Comparison of ENCODE assay signal across 8 cellular contexts in genomic region chr2:74919827-74920226, GRCh38. TPM values are rescaled to one million over a fixed set of nuclear protein-coding genes. Genes with fewer than 3 reads are reported as not detected.
DNase-seq lines count a peak whose midpoint lies in the region; ATAC-seq and TF ChIP-seq lines count a peak whose summit lies in the region.

No MANE protein-coding gene starts in this region.

- peak; percentile 98 for TF ChIP-seq CTCF in activated CD8-positive, alpha-beta T cell treated with anti-CD3 and anti-CD28 coated beads for 36 hours (IDR thresholded peaks at IDR 0.05)
- peak; percentile 92 for TF ChIP-seq CTCF in lower lobe of right lung (IDR thresholded peaks at IDR 0.05)

- no peaks in the 10 kb centered on the region for H3K9me3 Mint-ChIP-seq in activated CD8-positive, alpha-beta T cell treated with anti-CD3 and anti-CD28 coated beads for 36 hours

- H3K36me3 ChIP-seq in BLaER1 = no peaks in the 10 kb centered on the region
- no peaks in the 10 kb centered on the region for H3K36me3 ChIP-seq in ectodermal cell (ENCODE audit: control insufficient read depth, insufficient read depth, low read length)
- H3K36me3 ChIP-seq in lower lobe of right lung = no peaks in the 10 kb centered on the region

- no peaks in the 10 kb centered on the region for H3K36me3 Mint-ChIP-seq in activated CD8-positive, alpha-beta T cell treated with anti-CD3 and anti-CD28 coated beads for 36 hours (ENCODE audit: low read depth)

- H3K4me3 ChIP-seq in BLaER1 = peak overlapping the region; percentile 42; the same call in 1 of the 2 replicates
- peak overlapping the region; percentile 30 for H3K4me3 ChIP-seq in ectodermal cell (ENCODE audit: insufficient read depth, low read depth, low read length)
- peak overlapping the region; percentile 46 for H3K4me3 ChIP-seq in lower lobe of right lung

- H3K27me3 Mint-ChIP-seq in activated CD8-positive, alpha-beta T cell treated with anti-CD3 and anti-CD28 coated beads for 36 hours = peaks cover 20% of the 10 kb centered on the region

- no peak overlapping the region for H3K27ac ChIP-seq in BLaER1
- no peak overlapping the region for H3K27ac ChIP-seq in ectodermal cell (ENCODE audit: insufficient read depth, low read depth, low read length, poor library complexity, severe bottlenecking)
- no peak overlapping the region for H3K27ac ChIP-seq in lower lobe of right lung

- WGBS in ectodermal cell, 2 experiments = 9 to 10% methylated on average over 34 of the region's 34 CpGs

- DNase-seq in NCI-H2227 treated with DMSO at 0.1 percent for 48 hours (lab: John Stamatoyannopoulos, UW) (peak; percentile 77), lower lobe of right lung (peak; percentile 83)
- peak; percentile 78 for DNase-seq in activated CD8-positive, alpha-beta T cell treated with anti-CD3 and anti-CD28 coated beads for 36 hours
- peak; percentile 52 to 68 (median 57) for DNase-seq in stimulated activated CD4-positive, alpha-beta T cell treated with anti-CD3 and anti-CD28 coated beads, TNF-alpha, amount 100 ng/mL, for 24 hours (ENCODE audit: low read depth in 3 of 3)

- no peaks in the 10 kb centered on the region for H3K27me3 ChIP-seq in BLaER1
- H3K27me3 ChIP-seq in ectodermal cell (ENCODE audit: control insufficient read depth, insufficient read depth, low read length, poor library complexity, severe bottlenecking) = peaks cover 4% of the 10 kb centered on the region
- H3K27me3 ChIP-seq in lower lobe of right lung (ENCODE audit: low read depth) = peaks cover 4% of the 10 kb centered on the region

- H3K4me2 ChIP-seq in BLaER1 = peak overlapping the region; percentile 71

- no peaks in the 10 kb centered on the region for H4K20me1 ChIP-seq in BLaER1

- intact Hi-C loops in activated CD8-positive, alpha-beta T cell treated with anti-CD3 and anti-CD28 coated beads for 36 hours (cut with micrococcal nuclease) = loop anchor here (2.0 to 10.0 kb wide), 3 partner anchors 135 to 685 kb away; no protein-coding TSS in a partner anchor
- intact Hi-C loops in lower lobe of right lung (cut with DNase I) = loop anchor here (10.0 kb wide), 1 partner anchor 485 kb away; no protein-coding TSS in a partner anchor

- H3K9ac ChIP-seq in BLaER1 = no peak overlapping the region

- peak overlapping the region; percentile 37 for H3K4me3 Mint-ChIP-seq in activated CD8-positive, alpha-beta T cell treated with anti-CD3 and anti-CD28 coated beads for 36 hours

- H3K9me3 ChIP-seq in BLaER1 (no peaks in the 10 kb centered on the region), ectodermal cell (ENCODE audit: control insufficient read depth, low read length) (no peaks in the 10 kb centered on the region), lower lobe of right lung (no peaks in the 10 kb centered on the region)

- no peak overlapping the region for H3K27ac Mint-ChIP-seq in activated CD8-positive, alpha-beta T cell treated with anti-CD3 and anti-CD28 coated beads for 36 hours

- H3K4me1 ChIP-seq in BLaER1 (peaks cover 22% of the 10 kb centered on the region), ectodermal cell (ENCODE audit: control insufficient read depth, insufficient read depth, low read length) (no peaks in the 10 kb centered on the region), lower lobe of right lung (peaks cover 7% of the 10 kb centered on the region)

- CTCF ChIA-PET in activated CD8-positive, alpha-beta T cell treated with anti-CD3 and anti-CD28 coated beads for 36 hours (lab: Charles Lee) = interaction anchor here (0.7 to 2.7 kb wide), 25 partner anchors 9 to 708 kb away, joined by 3 to 20 read pairs (median 5); no protein-coding TSS in a partner anchor

- ATAC-seq in GM21717 (IDR thresholded peaks at IDR 0.05; ENCODE audit: unreplicated experiment) = peak; percentile 51
- ATAC-seq in activated CD8-positive, alpha-beta T cell treated with anti-CD3 and anti-CD28 coated beads for 36 hours = peak; percentile 75
- ATAC-seq in lower lobe of right lung = peak; percentile 77 to 78
- no peak for ATAC-seq in GM19452 (IDR thresholded peaks at IDR 0.05; ENCODE audit: unreplicated experiment)

- POLR2A ChIA-PET in activated CD8-positive, alpha-beta T cell treated with anti-CD3 and anti-CD28 coated beads for 36 hours (lab: Charles Lee) = interaction anchor here (0.6 kb wide), 1 partner anchor 60 kb away, joined by 3 read pairs; no protein-coding TSS in a partner anchor

- peaks cover 10% of the 10 kb centered on the region for H3K4me1 Mint-ChIP-seq in activated CD8-positive, alpha-beta T cell treated with anti-CD3 and anti-CD28 coated beads for 36 hours (ENCODE audit: low read depth)

RNA-seq across cellular contexts. Expression of gene POLE4, which starts 38.6 kb away (rescaled TPM):
- 10 to 100 TPM; 48.4 to 48.9 TPM for total RNA-seq in activated CD8-positive, alpha-beta T cell treated with anti-CD3 and anti-CD28 coated beads for 36 hours
- 50.3 TPM for polyA plus RNA-seq in ectodermal cell (2013, experiment 1 of 4)
- 39.7 TPM for polyA plus RNA-seq in ectodermal cell (2013, experiment 2 of 4)
- 34.3 TPM for polyA plus RNA-seq in ectodermal cell (2013, experiment 3 of 4)
- 40.8 TPM for polyA plus RNA-seq in ectodermal cell (2013, experiment 4 of 4)
- total RNA-seq in lower lobe of right lung = 65.4 TPM
